8 cellular contexts compared by ENCODE assay signal in genomic region chr12:94872671-94873367, GRCh38.
A peak's percentile ranks its signal among the peaks of the same experiment; 100 is the strongest.
DNase-seq lines count a peak whose midpoint lies in the region; ATAC-seq and TF ChIP-seq lines count a peak whose summit lies in the region.

No MANE protein-coding gene starts in this region.

- peak overlapping the region; percentile 64 for H2BK120ac ChIP-seq in neuronal stem cell (ENCODE audit: low read depth, low read length)

- H3K14ac ChIP-seq in neuronal stem cell (ENCODE audit: low read length) = peak overlapping the region; percentile 77

- no peak overlapping the region for H2BK5ac ChIP-seq in neuronal stem cell (ENCODE audit: low read length)

- H3K4me2 ChIP-seq in neuronal stem cell (ENCODE audit: insufficient read depth, low read length, poor library complexity, severe bottlenecking) = peak overlapping the region; percentile 87

- DNase-seq in GM10266 (ENCODE audit: extremely low spot score) = peak; percentile 60
- peak; percentile 61 for DNase-seq in GM20000 (ENCODE audit: low spot score)
- no peak for DNase-seq in neuronal stem cell (ENCODE audit: low spot score)
- no peak for DNase-seq in epidermal melanocyte (ENCODE audit: insufficient read length, low spot score)
- DNase-seq in H4 (ENCODE audit: low spot score) = no peak
- no peak for DNase-seq in NCI-H1930 (lab: John Stamatoyannopoulos, UW)

- H3K4ac ChIP-seq in neuronal stem cell (ENCODE audit: low read length) = no peak overlapping the region

- H3K27ac ChIP-seq in neuronal stem cell (replicated peaks; ENCODE audit: low read length) = no peak overlapping the region

- no peaks in the 10 kb centered on the region for H3K36me3 ChIP-seq in endocrine pancreas (ENCODE audit: control insufficient read depth, insufficient read depth, low read length)
- H3K36me3 ChIP-seq in neuronal stem cell (replicated peaks in 1 of 2; ENCODE audit: control insufficient read depth in 2 of 2, insufficient read depth in 2 of 2, low read length in 2 of 2) = no peaks in the 10 kb centered on the region

- H3K9me3 ChIP-seq in endocrine pancreas (ENCODE audit: control insufficient read depth, low read length) (no peaks in the 10 kb centered on the region), neuronal stem cell (replicated peaks in 1 of 2; ENCODE audit: control insufficient read depth in 2 of 2, insufficient read depth in 1 of 2, low read depth in 1 of 2, low read length in 2 of 2) (no peaks in the 10 kb centered on the region)

- no peak overlapping the region for H2AK5ac ChIP-seq in neuronal stem cell (ENCODE audit: low read depth, low read length)

- H3K4me1 ChIP-seq in endocrine pancreas (ENCODE audit: control insufficient read depth, insufficient read depth, low read length) (no peaks in the 10 kb centered on the region), neuronal stem cell (ENCODE audit: control insufficient read depth in 2 of 2, insufficient read depth in 1 of 2, low read depth in 1 of 2, low read length in 2 of 2) (peaks cover 0 to 1% of the 10 kb centered on the region in 2 donors)

- H4K8ac ChIP-seq in neuronal stem cell (ENCODE audit: low read depth, low read length) = no peak overlapping the region

- H3K9ac ChIP-seq in endocrine pancreas (ENCODE audit: control insufficient read depth, insufficient read depth, low read length) (peak overlapping the region; percentile 56), neuronal stem cell (ENCODE audit: low read depth, low read length, poor library complexity) (no peak overlapping the region)

- peak overlapping the region; percentile 76 for H2BK15ac ChIP-seq in neuronal stem cell (ENCODE audit: low read length)

- H3K18ac ChIP-seq in neuronal stem cell (ENCODE audit: low read length) = peak overlapping the region; percentile 82

- H3K27me3 ChIP-seq in endocrine pancreas (ENCODE audit: control insufficient read depth, insufficient read depth, low read length) (no peaks in the 10 kb centered on the region), neuronal stem cell (ENCODE audit: control insufficient read depth in 3 of 3, insufficient read depth in 3 of 3, low read depth in 1 of 3, low read length in 3 of 3) (peaks cover 14 to 63% (median 36%) of the 10 kb centered on the region in 3 experiments)

- H3K23ac ChIP-seq in neuronal stem cell (ENCODE audit: low read depth, low read length, poor library complexity) = peak overlapping the region; percentile 36

- no peaks in the 10 kb centered on the region for H3K79me1 ChIP-seq in neuronal stem cell (ENCODE audit: low read depth, low read length)

- no peak overlapping the region for H4K91ac ChIP-seq in neuronal stem cell (ENCODE audit: low read depth, low read length, poor library complexity)

- TF ChIP-seq CTCF in GM10266 (IDR thresholded peaks at IDR 0.05; ENCODE audit: control insufficient read depth, insufficient read depth, low read depth, missing control alignments) (no peak), GM20000 (IDR thresholded peaks at IDR 0.05; ENCODE audit: extremely low read depth, missing control alignments) (no peak)

- H2BK12ac ChIP-seq in neuronal stem cell (ENCODE audit: low read length) = no peak overlapping the region

- H2AFZ ChIP-seq in neuronal stem cell (ENCODE audit: low read length) = peak overlapping the region; percentile 89

- no CpG with 5 or more reads among the region's 36 CpGs for WGBS in neuronal stem cell (ENCODE audit: extremely low coverage in 2 of 2, insufficient read length in 2 of 2, insufficient replicate concordance in 1 of 2), 2 donors

- ATAC-seq in HG03520 (IDR thresholded peaks at IDR 0.05; ENCODE audit: unreplicated experiment) = peak; percentile 25

- H3K4me3 ChIP-seq in endocrine pancreas (ENCODE audit: control insufficient read depth, insufficient read depth, low read length) = peak overlapping the region; percentile 59
- peak overlapping the region; percentile 25 to 80 for H3K4me3 ChIP-seq in neuronal stem cell (ENCODE audit: low read length in 2 of 2)

Comparison
In these comparisons a context has a peak if more than half of its experiments do, and no peak if none do; other contexts are left out.
1. DNase-seq: peak in GM10266 (single experiment) and GM20000 (single experiment); none in neuronal stem cell (single experiment), epidermal melanocyte (single experiment), H4 (single experiment) and NCI-H1930 (0 of 2).